In the genomic region with DNA sequence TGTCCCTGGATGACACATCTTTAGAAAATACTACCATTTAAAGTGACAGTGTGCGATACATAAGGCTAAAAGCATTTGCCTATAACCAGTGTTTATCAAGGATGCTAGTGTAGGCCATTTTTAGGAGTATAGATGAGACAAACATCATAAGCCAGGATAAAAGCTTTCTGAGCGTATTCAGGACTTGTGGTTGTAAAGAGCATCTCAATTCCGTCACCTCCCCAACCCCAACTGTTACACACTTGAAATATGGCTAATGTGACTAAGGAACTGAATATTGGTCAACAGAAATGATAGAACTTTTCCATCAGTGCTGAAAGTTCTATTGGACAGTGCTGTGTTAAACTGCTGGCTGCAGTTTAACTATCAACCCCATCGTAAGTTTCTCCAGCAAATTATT, we compare ENCODE assay signal across 1 cellular context.
TF ChIP-seq lines count a peak whose summit lies in the region.

No MANE protein-coding gene starts in this region.

TF ChIP-seq in HepG2, 621 proteins besides CTCF, POLR2A, EP300 and RAD21 (continued from another document):
- TF ChIP-seq, protein P1, sequence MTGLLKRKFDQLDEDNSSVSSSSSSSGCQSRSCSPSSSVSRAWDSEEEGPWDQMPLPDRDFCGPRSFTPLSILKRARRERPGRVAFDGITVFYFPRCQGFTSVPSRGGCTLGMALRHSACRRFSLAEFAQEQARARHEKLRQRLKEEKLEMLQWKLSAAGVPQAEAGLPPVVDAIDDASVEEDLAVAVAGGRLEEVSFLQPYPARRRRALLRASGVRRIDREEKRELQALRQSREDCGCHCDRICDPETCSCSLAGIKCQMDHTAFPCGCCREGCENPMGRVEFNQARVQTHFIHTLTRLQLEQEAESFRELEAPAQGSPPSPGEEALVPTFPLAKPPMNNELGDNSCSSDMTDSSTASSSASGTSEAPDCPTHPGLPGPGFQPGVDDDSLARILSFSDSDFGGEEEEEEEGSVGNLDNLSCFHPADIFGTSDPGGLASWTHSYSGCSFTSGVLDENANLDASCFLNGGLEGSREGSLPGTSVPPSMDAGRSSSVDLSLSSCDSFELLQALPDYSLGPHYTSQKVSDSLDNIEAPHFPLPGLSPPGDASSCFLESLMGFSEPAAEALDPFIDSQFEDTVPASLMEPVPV (CRISPR knock-in tag; IDR thresholded peaks at IDR 0.05), result no peak
- no peak for TF ChIP-seq ZFP36L1 (CRISPR knock-in tag; IDR thresholded peaks at IDR 0.05)
